In genomic region chr6:18269253-18269652, GRCh38 we compare ENCODE assay signal across 1 cellular context.
TF ChIP-seq lines count a peak whose summit lies in the region.

No MANE protein-coding gene starts in this region.

TF ChIP-seq in GM23338, 12 proteins besides CTCF, POLR2A, EP300 and RAD21 (continued from another document):
- TF ChIP-seq REST (IDR thresholded peaks at IDR 0.05; ENCODE audit: unreplicated experiment), result no peak
